In the genomic region with DNA sequence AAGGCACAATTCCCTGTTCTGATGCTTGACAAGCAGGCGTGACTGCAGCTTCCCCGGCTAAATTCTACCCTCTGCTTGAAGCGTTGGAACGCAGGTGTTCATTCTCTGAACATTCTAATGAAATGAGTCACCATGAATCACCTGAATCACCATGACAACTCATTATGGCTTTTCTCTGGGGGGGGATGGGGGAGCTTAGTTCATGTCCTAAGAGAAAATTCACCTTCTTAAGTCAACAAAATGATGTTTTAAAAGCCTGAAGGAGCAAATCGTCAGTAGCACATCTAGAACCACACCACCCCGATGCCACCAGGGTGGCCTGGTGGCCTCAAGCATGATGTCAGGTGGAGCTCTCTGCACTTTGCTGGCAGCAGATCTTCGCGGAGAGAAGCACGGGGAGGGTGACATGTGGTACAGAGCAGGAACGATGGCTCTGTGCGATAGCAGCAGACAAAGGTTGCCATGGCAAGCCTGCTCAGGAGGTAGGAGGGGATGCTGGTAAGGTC, we compare ENCODE assay signal across 9 cellular contexts. TPM values are rescaled to one million over a fixed set of nuclear protein-coding genes. Genes with fewer than 3 reads are reported as not detected.
DNase-seq lines count a peak whose midpoint lies in the region; FAIRE-seq and TF ChIP-seq lines count a peak whose summit lies in the region.
"Had no signal": no experiment of that assay in that cellular context is flagged by ENCODE, and none has a peak within 500 bp of the region (broad histone marks: within the 10 kb centered on the region; RNA-seq: fewer than 3 reads in every experiment).

No MANE protein-coding gene starts in this region.

- no peak overlapping the region for H2BK120ac ChIP-seq in H1 (replicated peaks; ENCODE audit: low read depth, low read length)

- H2AFZ ChIP-seq in H1 (ENCODE audit: low read length), result 0 out of 2 replicates have a peak overlapping the region, but pooled peaks have one; percentile 34
- no peak overlapping the region for H2AFZ ChIP-seq in Karpas-422 (ENCODE audit: low read length)

- no peak for FAIRE-seq in H1 (lab: Jason Lieb, UNC)

- no peak overlapping the region for H3K9ac ChIP-seq in H1 (replicated peaks in 1 of 4; ENCODE audit: extremely low read depth in 1 of 4, low read depth in 3 of 4, low read length in 3 of 4)
- no peak overlapping the region for H3K9ac ChIP-seq in Karpas-422 (ENCODE audit: low read length)
- H3K9ac ChIP-seq: BLaER1 had no signal

- no peak for TF ChIP-seq EP300 in H1 (IDR thresholded peaks at IDR 0.05; ENCODE audit: borderline replicate concordance in 1 of 2, low read depth in 2 of 2, low read length in 2 of 2)

- H3K79me1 ChIP-seq in H1 (ENCODE audit: low read depth, low read length), result no peaks in the 10 kb centered on the region

- no peaks in the 10 kb centered on the region for H3K9me3 ChIP-seq in H1 (ENCODE audit: insufficient read depth in 2 of 2, low read depth in 1 of 2, low read length in 1 of 2)
- no peaks in the 10 kb centered on the region for H3K9me3 ChIP-seq in Karpas-422 (ENCODE audit: low read length)
- H3K9me3 ChIP-seq: BLaER1 had no signal

- H2BK20ac ChIP-seq in H1 (ENCODE audit: low read length), result no peak overlapping the region

- no peaks in the 10 kb centered on the region for H3K36me3 ChIP-seq in H1 (ENCODE audit: control insufficient read depth in 2 of 4, insufficient read depth in 4 of 4, low read length in 3 of 4)
- H3K36me3 ChIP-seq in Karpas-422 (ENCODE audit: insufficient read depth, low read length), result no peaks in the 10 kb centered on the region
- H3K36me3 ChIP-seq: BLaER1 had no signal

- H4K91ac ChIP-seq in H1 (replicated peaks; ENCODE audit: insufficient read length, low read length), result peak overlapping the region; percentile 22

- POLR2A ChIA-PET in H1 (lab: Charles Lee; ENCODE audit: partially characterized antibody), result no interaction called here

- no peak for TF ChIP-seq POLR2A in H1 (IDR thresholded peaks at IDR 0.05; ENCODE audit: control extremely low read depth in 1 of 2, low read depth in 2 of 2, low read length in 2 of 2)

- 69% methylated on average over 11 of the region's 11 CpGs; no CpG with 5 or more reads in 1 of the 2 experiments for WGBS in H1 (ENCODE audit: extremely low coverage in 1 of 2, insufficient coverage in 1 of 2, insufficient read length in 1 of 2, insufficient replicate concordance in 2 of 2, low coverage in 1 of 2, low lambda C conversion rate in 2 of 2, missing lambda C conversion rate in 1 of 2), 2 experiments

- H3K23ac ChIP-seq in H1 (ENCODE audit: insufficient read length), result no peak overlapping the region

- no peak overlapping the region for H3K56ac ChIP-seq in H1 (replicated peaks; ENCODE audit: insufficient read length, low read depth, low read length)

- H4K5ac ChIP-seq in H1 (ENCODE audit: insufficient read length, low read depth, low read length), result no peak overlapping the region

- no peaks in the 10 kb centered on the region for H3K9me2 ChIP-seq in Karpas-422 (replicated peaks; ENCODE audit: insufficient read depth, low read length)

- peak; percentile 65 for DNase-seq in activated effector memory CD4-positive, alpha-beta T cell treated with anti-CD3 and anti-CD28 coated beads, Interleukin-2, amount 50 U/mL, for 16 hours
- DNase-seq in activated effector memory CD4-positive, alpha-beta T cell treated with Interleukin-2 at 50 U/mL for 16 hours, result no peak
- DNase-seq in NCI-H524 treated with DMSO at 0.1 percent for 48 hours (lab: John Stamatoyannopoulos, UW), result peak; percentile 42
- DNase-seq in H1 (ENCODE audit: low read depth in 1 of 2, low spot score in 2 of 2), result peak in 1 of 2 experiments; percentile 50
- peak in 2 of 3 experiments; percentile 8 to 14 for DNase-seq in stimulated activated CD4-positive, alpha-beta T cell treated with anti-CD3 and anti-CD28 coated beads, TNF-alpha, amount 100 ng/mL, for 24 hours (ENCODE audit: low read depth in 3 of 3)
- no peak for DNase-seq in GF-D8 (lab: John Stamatoyannopoulos, UW)
- DNase-seq in Karpas-422, result no peak
- DNase-seq in NCI-H526 (lab: John Stamatoyannopoulos, UW), result no peak

- TF ChIP-seq RAD21 in H1 (IDR thresholded peaks at IDR 0.05 in 1 of 2, conservative IDR thresholded peaks at IDR 0.05 in 1 of 2; ENCODE audit: low read depth in 2 of 2, low read length in 2 of 2), result no peak

- H3K27me3 ChIP-seq in H1 (replicated peaks in 1 of 4; ENCODE audit: control insufficient read depth in 3 of 4, extremely low read depth in 1 of 4, insufficient read depth in 3 of 4, low read length in 3 of 4), result no peaks in the 10 kb centered on the region
- no peaks in the 10 kb centered on the region for H3K27me3 ChIP-seq in Karpas-422 (ENCODE audit: low read length)
- H3K27me3 ChIP-seq: BLaER1 had no signal

- no peak for TF ChIP-seq CTCF in H1 (IDR thresholded peaks at IDR 0.05; ENCODE audit: control extremely low read depth in 1 of 3, insufficient read depth in 1 of 3, low read depth in 1 of 3, low read length in 3 of 3)

- H3K4me3 ChIP-seq in H1 (ENCODE audit: extremely low read depth in 1 of 4, insufficient read depth in 2 of 4, low read depth in 3 of 4, low read length in 4 of 4) (no peak overlapping the region), Karpas-422 (ENCODE audit: low read length) (no peak overlapping the region)
- H3K4me3 ChIP-seq: BLaER1 had no signal

- H3K4me1 ChIP-seq in H1 (replicated peaks in 1 of 4; ENCODE audit: control insufficient read depth in 3 of 4, insufficient read depth in 4 of 4, low read length in 3 of 4) (peaks cover 0 to 6% (median 2%) of the 10 kb centered on the region in 4 experiments; a peak in 3 of 7 replicates), Karpas-422 (ENCODE audit: low read length) (peaks cover 2% of the 10 kb centered on the region; the same call in 1 of the 2 replicates)
- H3K4me1 ChIP-seq: BLaER1 had no signal

- H4K8ac ChIP-seq in H1 (ENCODE audit: extremely low read depth, insufficient read depth, low read length), result no peak overlapping the region

- peak overlapping the region; percentile 55; the same call in 1 of the 2 replicates for H2BK5ac ChIP-seq in H1 (ENCODE audit: low read depth, low read length)

- H3K4me2 ChIP-seq in H1 (ENCODE audit: insufficient read depth in 1 of 2, low read depth in 2 of 2, low read length in 2 of 2) (peak overlapping the region in 1 of 2 experiments; percentile 46; a peak in 1 of 4 replicates), Karpas-422 (ENCODE audit: low read depth, low read length, poor library complexity, severe bottlenecking) (no peak overlapping the region)
- H3K4me2 ChIP-seq: BLaER1 had no signal

- H3K27ac ChIP-seq in H1 (ENCODE audit: low read depth, low read length) (0 out of 2 replicates have a peak overlapping the region, but pooled peaks have one; percentile 45), Karpas-422 (ENCODE audit: low read length) (no peak overlapping the region)
- H3K27ac ChIP-seq: BLaER1 had no signal

- H3K14ac ChIP-seq in H1 (ENCODE audit: insufficient read length), result no peak overlapping the region

- H3K4ac ChIP-seq in H1 (replicated peaks; ENCODE audit: insufficient read length, low read depth, low read length), result no peak overlapping the region

- no peak overlapping the region for H3K18ac ChIP-seq in H1 (ENCODE audit: extremely low read depth, low read length)

- H3K79me2 ChIP-seq in H1 (ENCODE audit: control insufficient read depth in 1 of 2, insufficient read depth in 2 of 2, low read length in 2 of 2) (no peaks in the 10 kb centered on the region), Karpas-422 (ENCODE audit: low read length) (no peaks in the 10 kb centered on the region)

- H3K23me2 ChIP-seq in H1 (ENCODE audit: low read depth, low read length), result no peaks in the 10 kb centered on the region

- H2AK5ac ChIP-seq in H1 (ENCODE audit: low read depth, low read length), result peak overlapping the region; percentile 31; the same call in 1 of the 2 replicates

- H4K20me1 ChIP-seq in H1 (replicated peaks in 1 of 2; ENCODE audit: control insufficient read depth in 1 of 2, insufficient read depth in 2 of 2, low read length in 2 of 2), result no peaks in the 10 kb centered on the region
- no peaks in the 10 kb centered on the region for H4K20me1 ChIP-seq in Karpas-422 (ENCODE audit: insufficient read depth, low read depth, low read length)
- H4K20me1 ChIP-seq: BLaER1 had no signal

- CTCF ChIA-PET in H1 (lab: Charles Lee; ENCODE audit: partially characterized antibody), result interaction anchor here (0.6 to 1.6 kb wide), 4 partner anchors 29 to 144 kb away, joined by 3 to 4 read pairs (median 3); no protein-coding TSS in a partner anchor

- no peak overlapping the region for H2BK15ac ChIP-seq in H1 (ENCODE audit: low read length)

- H2BK12ac ChIP-seq in H1 (ENCODE audit: low read depth, low read length), result peak overlapping the region; percentile 97

TF ChIP-seq in H1, 55 proteins besides CTCF, POLR2A, EP300 and RAD21 (continues in another document):
- TF ChIP-seq TAF1 (IDR thresholded peaks at IDR 0.05; ENCODE audit: low read depth, low read length), result no peak
- TF ChIP-seq NRF1 (IDR thresholded peaks at IDR 0.05; ENCODE audit: low read depth, low read length), result no peak
- no peak for TF ChIP-seq EGR1 (IDR thresholded peaks at IDR 0.05; ENCODE audit: borderline replicate concordance, low read depth, low read length)
- TF ChIP-seq TEAD4 (IDR thresholded peaks at IDR 0.05; ENCODE audit: low read depth, low read length), result no peak
- TF ChIP-seq, protein P1, sequence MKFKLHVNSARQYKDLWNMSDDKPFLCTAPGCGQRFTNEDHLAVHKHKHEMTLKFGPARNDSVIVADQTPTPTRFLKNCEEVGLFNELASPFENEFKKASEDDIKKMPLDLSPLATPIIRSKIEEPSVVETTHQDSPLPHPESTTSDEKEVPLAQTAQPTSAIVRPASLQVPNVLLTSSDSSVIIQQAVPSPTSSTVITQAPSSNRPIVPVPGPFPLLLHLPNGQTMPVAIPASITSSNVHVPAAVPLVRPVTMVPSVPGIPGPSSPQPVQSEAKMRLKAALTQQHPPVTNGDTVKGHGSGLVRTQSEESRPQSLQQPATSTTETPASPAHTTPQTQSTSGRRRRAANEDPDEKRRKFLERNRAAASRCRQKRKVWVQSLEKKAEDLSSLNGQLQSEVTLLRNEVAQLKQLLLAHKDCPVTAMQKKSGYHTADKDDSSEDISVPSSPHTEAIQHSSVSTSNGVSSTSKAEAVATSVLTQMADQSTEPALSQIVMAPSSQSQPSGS (IDR thresholded peaks at IDR 0.05; ENCODE audit: low read length), result no peak
- no peak for TF ChIP-seq BACH1 (IDR thresholded peaks at IDR 0.05; ENCODE audit: low read length)

RNA-seq across cellular contexts. Expression of a gene that starts 33.8 kb away (rescaled TPM):
- total RNA-seq in H1 (2021; fragmentation: NEBNext Ultra II Directional; extraction: Animal tissue kit (Norgen Biotek cat#: 25700)), result not detected in 2 replicates
- 0.05 TPM in 1 of 2 replicates, not detected in the other for polyA plus RNA-seq in H1 (2011; rRNA removed)
- polyA plus RNA-seq in H1 (2011; cell fraction: cytosol; rRNA removed), result not detected
- 0.13 TPM for polyA plus RNA-seq in H1 (2011; cell fraction: nucleus; rRNA removed)
- not detected in 4 replicates for polyA plus RNA-seq in H1 (2012, experiment 1 of 2)
- not detected for polyA plus RNA-seq in H1 (2012, experiment 2 of 2)
- polyA plus RNA-seq in H1 (2013, experiment 1 of 2), result 0.10 TPM
- polyA plus RNA-seq in H1 (2013, experiment 2 of 2), result not detected
- not detected in 2 replicates for polyA minus RNA-seq in H1 (2011; rRNA and poly(A)+ RNA removed)
- polyA minus RNA-seq in H1 (2011; cell fraction: cytosol; rRNA and poly(A)+ RNA removed), result not detected
- not detected for polyA minus RNA-seq in H1 (2011; cell fraction: nucleus; rRNA and poly(A)+ RNA removed)
- total RNA-seq in Karpas-422 (2014; rRNA removed; shearing (Covaris generic); ENCODE audit: low replicate concordance), result not detected in 2 replicates

Comparison
In these comparisons a context has a peak if more than half of its experiments do, and no peak if none do; other contexts are left out.
1. DNase-seq: peak in activated effector memory CD4-positive, alpha-beta T cell treated with anti-CD3 and anti-CD28 coated beads, Interleukin-2, amount 50 U/mL, for 16 hours (single experiment), NCI-H524 treated with DMSO at 0.1 percent for 48 hours (single experiment) and stimulated activated CD4-positive, alpha-beta T cell treated with anti-CD3 and anti-CD28 coated beads, TNF-alpha, amount 100 ng/mL, for 24 hours (2 of 3); none in activated effector memory CD4-positive, alpha-beta T cell treated with Interleukin-2 at 50 U/mL for 16 hours (single experiment), GF-D8 (single experiment), Karpas-422 (single experiment) and NCI-H526 (0 of 2).